Comparison of ENCODE assay signal across 8 cellular contexts in genomic region chr12:110355080-110355479, GRCh38. TPM values are rescaled to one million over a fixed set of nuclear protein-coding genes. Genes with fewer than 3 reads are reported as not detected.
DNase-seq lines count a peak whose midpoint lies in the region; ATAC-seq, FAIRE-seq and TF ChIP-seq lines count a peak whose summit lies in the region.

No MANE protein-coding gene starts in this region.

- H3K36me3 ChIP-seq in Caco-2 (ENCODE audit: control insufficient read depth, insufficient read depth, low read length) (no peaks in the 10 kb centered on the region), gastroesophageal sphincter (peaks cover 0 to 16% of the 10 kb centered on the region in 2 donors)

- H3K9me3 Mint-ChIP-seq in Caco-2 (ENCODE audit: unreplicated experiment), result no peaks in the 10 kb centered on the region

- POLR2A ChIA-PET in Caco-2 (lab: Charles Lee), result no interaction called here

- H3K4me3 Mint-ChIP-seq in Caco-2 (ENCODE audit: unreplicated experiment) (no peak overlapping the region), T-helper 17 cell (no peak overlapping the region)

- H3K4me1 ChIP-seq in Caco-2 (no peaks in the 10 kb centered on the region), right cardiac atrium (ENCODE audit: control insufficient read depth, insufficient read depth, low read length) (no peaks in the 10 kb centered on the region), gastroesophageal sphincter (no peaks in the 10 kb centered on the region)

- H3K4me3 ChIP-seq in Caco-2 (ENCODE audit: low read depth, low read length) (no peak overlapping the region), right cardiac atrium (ENCODE audit: low read length) (no peak overlapping the region), gastroesophageal sphincter (no peak overlapping the region)

- H3K9me3 ChIP-seq in Caco-2 (no peaks in the 10 kb centered on the region), T-helper 17 cell (ENCODE audit: control insufficient read depth, low read length, poor library complexity, severe bottlenecking) (no peaks in the 10 kb centered on the region), right cardiac atrium (ENCODE audit: control insufficient read depth, low read length) (no peaks in the 10 kb centered on the region), gastroesophageal sphincter (no peaks in the 10 kb centered on the region)

- no peak for TF ChIP-seq POLR2A in gastroesophageal sphincter (IDR thresholded peaks at IDR 0.05)

- H3K27me3 Mint-ChIP-seq in Caco-2 (ENCODE audit: insufficient read depth, unreplicated experiment) (no peaks in the 10 kb centered on the region), T-helper 17 cell (no peaks in the 10 kb centered on the region)

- H3K4me1 Mint-ChIP-seq in Caco-2 (ENCODE audit: low read depth, unreplicated experiment) (no peaks in the 10 kb centered on the region), T-helper 17 cell (peaks cover 19% of the 10 kb centered on the region)

- H3K27me3 ChIP-seq in Caco-2 (replicated peaks; ENCODE audit: control insufficient read depth, insufficient read depth, low read length), result no peaks in the 10 kb centered on the region
- H3K27me3 ChIP-seq in right cardiac atrium (ENCODE audit: control insufficient read depth, insufficient read depth), result no peaks in the 10 kb centered on the region
- no peaks in the 10 kb centered on the region for H3K27me3 ChIP-seq in gastroesophageal sphincter

- H3K36me3 Mint-ChIP-seq in Caco-2 (ENCODE audit: insufficient read depth, unreplicated experiment) (peaks cover 39% of the 10 kb centered on the region), T-helper 17 cell (ENCODE audit: low read depth) (no peaks in the 10 kb centered on the region)

- FAIRE-seq in frontal cortex (lab: Jason Lieb, UNC), result no peak

- DNase-seq in Caco-2 (peak; percentile 46 to 56), GM20000 (ENCODE audit: low spot score) (peak; percentile 53), T-helper 17 cell (no peak), right cardiac atrium (no peak), frontal cortex (ENCODE audit: low spot score in 2 of 2) (no peak), posterior vena cava (ENCODE audit: low spot score) (no peak)

- no TSS peak for BruUV-seq in Caco-2 (replicated peaks; lab: Mats Ljungman, UMichigan)

- H3K27ac Mint-ChIP-seq in Caco-2 (ENCODE audit: unreplicated experiment) (no peak overlapping the region), T-helper 17 cell (no peak overlapping the region)

- CTCF ChIA-PET in Caco-2 (lab: Charles Lee), result interaction anchor here (1.4 kb wide), 1 partner anchor 76 kb away, joined by 5 read pairs; no protein-coding TSS in a partner anchor

- peak in 1 of 2 experiments; percentile 62 for TF ChIP-seq CTCF in Caco-2 (IDR thresholded peaks at IDR 0.05; ENCODE audit: insufficient read depth in 1 of 2, low read depth in 1 of 2, low read length in 1 of 2, severe bottlenecking in 1 of 2, unreplicated experiment in 1 of 2)
- peak; percentile 41 for TF ChIP-seq CTCF in GM20000 (IDR thresholded peaks at IDR 0.05; ENCODE audit: extremely low read depth, missing control alignments)
- peak in 1 of 4 experiments; percentile 26 for TF ChIP-seq CTCF in gastroesophageal sphincter (IDR thresholded peaks at IDR 0.05)

- no peak for TF ChIP-seq EP300 in gastroesophageal sphincter (IDR thresholded peaks at IDR 0.05)

- peak; percentile 59 for ATAC-seq in T-helper 17 cell
- ATAC-seq in right cardiac atrium, result peak; percentile 23 to 45
- no peak for ATAC-seq in HG02571 (IDR thresholded peaks at IDR 0.05; ENCODE audit: unreplicated experiment)
- no peak for ATAC-seq in gastroesophageal sphincter

- 35% methylated on average over 3 of the region's 3 CpGs for WGBS in right cardiac atrium
- WGBS in gastroesophageal sphincter (ENCODE audit: low coverage in 1 of 2), 2 donors, result 43 to 50% methylated on average over 1 to 3 of the region's 3 CpGs

- no peak overlapping the region for H3K27ac ChIP-seq in right cardiac atrium (ENCODE audit: low read length)
- no peak overlapping the region for H3K27ac ChIP-seq in gastroesophageal sphincter

- intact Hi-C loops in Caco-2 (cut with micrococcal nuclease; ENCODE audit: unreplicated experiment) (loop anchor here (1.0 kb wide), 2 partner anchors 76 to 247 kb away; no protein-coding TSS in a partner anchor), right cardiac atrium (cut with DNase I) (no loop called here), posterior vena cava (cut with DNase I) (no loop called here)

RNA-seq across cellular contexts. Expression of gene ANAPC7, which starts 48.4 kb away (rescaled TPM):
- total RNA-seq in Caco-2 (2022) (90.4 and 93.8 TPM in 2 replicates), T-helper 17 cell (10 to 100 TPM; 40.1 to 42.6 TPM), right cardiac atrium (10 to 100 TPM; 30.7 to 34.5 (median 33.1) TPM), frontal cortex (44.0 TPM), posterior vena cava (10 to 100 TPM; 35.2 to 35.9 TPM), gastroesophageal sphincter (10 to 100 TPM; 40.4 to 50.1 (median 46.2) TPM)
- polyA plus RNA-seq in right cardiac atrium, result 31.3 TPM

Comparison
In these comparisons a context has a peak if more than half of its experiments do, and no peak if none do; other contexts are left out.
1. DNase-seq: peak in Caco-2 (2 of 2) and GM20000 (single experiment); none in T-helper 17 cell (0 of 3), right cardiac atrium (0 of 3), frontal cortex (0 of 2) and posterior vena cava (single experiment).
2. ATAC-seq: peak in T-helper 17 cell (single experiment) and right cardiac atrium (2 of 2); none in HG02571 (single experiment) and gastroesophageal sphincter (single experiment).